9 cellular contexts compared by ENCODE assay signal in the genomic region with DNA sequence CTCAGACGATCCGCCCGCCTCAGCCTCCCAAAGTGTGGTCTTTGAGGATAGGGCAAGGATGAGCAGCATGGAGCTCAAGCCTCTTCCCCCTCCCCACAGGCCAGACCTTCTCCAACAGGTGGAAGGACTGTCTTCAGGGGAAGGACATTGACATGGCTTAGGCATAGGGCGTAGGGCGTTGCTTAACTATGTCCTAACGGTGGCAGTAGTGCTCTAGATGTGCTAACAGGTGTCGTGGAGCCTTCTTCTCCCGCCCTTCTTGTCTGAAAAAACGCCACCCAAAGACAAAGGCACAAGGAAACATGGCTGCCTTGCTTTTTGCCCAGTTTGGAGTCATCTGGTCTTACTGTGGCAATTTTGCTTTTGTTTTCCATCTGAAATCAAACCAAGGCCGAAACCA.
A peak's percentile ranks its signal among the peaks of the same experiment; 100 is the strongest.
DNase-seq lines count a peak whose midpoint lies in the region; ATAC-seq, FAIRE-seq and TF ChIP-seq lines count a peak whose summit lies in the region.
"Had no signal": no experiment of that assay in that cellular context is flagged by ENCODE, and none has a peak within 500 bp of the region (broad histone marks: within the 10 kb centered on the region; RNA-seq: fewer than 3 reads in every experiment).

No MANE protein-coding gene starts in this region.

- no peak for ATAC-seq in activated CD4-positive, CD25-positive, alpha-beta regulatory T cell treated with anti-CD3 and anti-CD28 coated beads, Interleukin-2, amount 50 U/mL, for 24 hours
- ATAC-seq in GM21381 (IDR thresholded peaks at IDR 0.05; ENCODE audit: unreplicated experiment) = no peak

- no peak for FAIRE-seq in small intestine (lab: Jason Lieb, UNC)
- FAIRE-seq: TTC549 had no signal

- peaks cover 0 to 3% (median 0%) of the 10 kb centered on the region in 4 donors for H3K4me1 ChIP-seq in sigmoid colon
- H3K4me1 ChIP-seq in small intestine (ENCODE audit: control insufficient read depth in 2 of 2, insufficient read depth in 1 of 2, low read depth in 1 of 2, low read length in 1 of 2) = no peaks in the 10 kb centered on the region

- TF ChIP-seq CTCF in sigmoid colon (IDR thresholded peaks at IDR 0.05) = peak in 1 of 4 experiments; percentile 43

- DNase-seq in activated CD4-positive, CD25-positive, alpha-beta regulatory T cell treated with anti-CD3 and anti-CD28 coated beads, Interleukin-2, amount 50 U/mL, for 72 hours = peak; percentile 54
- DNase-seq in Jurkat, Clone E6-1 (ENCODE audit: low read depth, low spot score) = peak; percentile 33
- DNase-seq in cerebellar nuclear complex (lab: John Stamatoyannopoulos, UW) (peak; percentile 15 to 75), sigmoid colon (peak; percentile 94), small intestine (no peak), NCI-H146 treated with DMSO at 0.1 percent for 48 hours (lab: John Stamatoyannopoulos, UW; ENCODE audit: unreplicated experiment) (no peak)

- H3K36me3 ChIP-seq in sigmoid colon (no peaks in the 10 kb centered on the region), small intestine (ENCODE audit: control insufficient read depth in 2 of 2, insufficient read depth in 2 of 2, low read length in 2 of 2) (no peaks in the 10 kb centered on the region)

- TF ChIP-seq POLR2A in sigmoid colon (IDR thresholded peaks at IDR 0.05) = no peak

- WGBS in sigmoid colon, 2 donors = 80 to 96% methylated on average over 10 of the region's 10 CpGs
- 45 to 94% (median 84%) methylated on average over 9 to 10 of the region's 10 CpGs for WGBS in small intestine, 3 donors

- intact Hi-C loops in sigmoid colon (cut with DNase I) = no loop called here

- no peaks in the 10 kb centered on the region for H3K9me3 ChIP-seq in sigmoid colon
- H3K9me3 ChIP-seq in small intestine (ENCODE audit: control insufficient read depth, low read depth) = no peaks in the 10 kb centered on the region

- H3K27me3 ChIP-seq in sigmoid colon (no peaks in the 10 kb centered on the region), small intestine (ENCODE audit: control insufficient read depth in 2 of 2, insufficient read depth in 2 of 2, low read length in 2 of 2) (no peaks in the 10 kb centered on the region)

- H3K27ac ChIP-seq in sigmoid colon = peak overlapping the region in 2 of 4 donors; percentile 16 to 71
- H3K27ac ChIP-seq in small intestine (ENCODE audit: low read depth in 1 of 2, low read length in 1 of 2) = no peak overlapping the region

- no peak for TF ChIP-seq EP300 in sigmoid colon (IDR thresholded peaks at IDR 0.05)

- H3K4me3 ChIP-seq in Jurkat, Clone E6-1 (ENCODE audit: low read length) = no peak overlapping the region
- H3K4me3 ChIP-seq in sigmoid colon (peak overlapping the region in 2 of 4 donors; percentile 14 to 44), small intestine (ENCODE audit: low read depth in 1 of 2, low read length in 2 of 2) (peak overlapping the region in 1 of 2 donors; percentile 27)

Comparison
In these comparisons a context has a peak if more than half of its experiments do, and no peak if none do; other contexts are left out.
1. DNase-seq: peak in activated CD4-positive, CD25-positive, alpha-beta regulatory T cell treated with anti-CD3 and anti-CD28 coated beads, Interleukin-2, amount 50 U/mL, for 72 hours (single experiment), Jurkat, Clone E6-1 (single experiment), cerebellar nuclear complex (2 of 2) and sigmoid colon (single experiment); none in small intestine (single experiment) and NCI-H146 treated with DMSO at 0.1 percent for 48 hours (single experiment).